ENCODE assay signal across 25 cellular contexts in the genomic region with DNA sequence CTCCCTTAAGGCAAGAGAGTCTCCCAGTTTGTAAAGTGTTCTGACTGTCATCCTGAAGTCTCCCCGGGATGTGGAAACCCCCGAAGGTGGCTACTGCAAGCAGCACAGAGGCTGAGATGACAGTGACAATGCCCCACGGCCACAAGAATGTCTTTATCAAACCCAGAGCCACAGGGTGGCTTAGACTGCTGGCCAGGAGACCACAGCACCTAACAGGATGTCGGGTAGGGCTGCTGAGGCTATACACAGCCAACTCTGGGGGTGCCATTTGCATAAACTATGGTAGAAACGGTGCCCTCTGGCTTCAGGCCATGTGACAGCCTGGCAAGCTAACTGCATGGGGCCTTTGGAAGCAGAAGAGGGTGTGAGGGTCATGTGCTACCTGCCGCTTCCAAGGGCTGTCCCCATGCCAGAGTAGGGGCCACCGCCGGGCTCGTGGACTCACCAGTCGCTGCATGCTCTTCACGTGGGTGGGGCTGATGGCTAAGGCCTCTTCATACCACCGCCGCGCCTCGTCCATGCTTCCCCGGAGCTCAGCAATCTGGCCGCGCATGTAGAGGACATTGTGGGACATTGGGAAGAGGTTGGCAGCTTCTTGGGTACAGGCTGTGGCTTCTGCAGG.
A peak's percentile ranks its signal among the peaks of the same experiment; 100 is the strongest.
DNase-seq lines count a peak whose midpoint lies in the region; ATAC-seq, FAIRE-seq and TF ChIP-seq lines count a peak whose summit lies in the region.
"Had no signal": no experiment of that assay in that cellular context is flagged by ENCODE, and none has a peak within 500 bp of the region (broad histone marks: within the 10 kb centered on the region; RNA-seq: fewer than 3 reads in every experiment).

No MANE protein-coding gene starts in this region.

- no peak for TF ChIP-seq RAD21 in H1 (IDR thresholded peaks at IDR 0.05 in 1 of 2, conservative IDR thresholded peaks at IDR 0.05 in 1 of 2; ENCODE audit: low read depth in 2 of 2, low read length in 2 of 2)

- H4K8ac ChIP-seq in H1 (ENCODE audit: extremely low read depth, insufficient read depth, low read length): no peak overlapping the region; the same call in 1 of the 2 replicates

- no peak overlapping the region for H2BK15ac ChIP-seq in H1 (ENCODE audit: low read length)

- H2AK5ac ChIP-seq in H1 (ENCODE audit: low read depth, low read length): no peak overlapping the region

- 0 out of 7 replicates have a peak, but pooled peaks cover 0 to 5% (median 0%) of the 10 kb centered on the region in 4 experiments for H3K27me3 ChIP-seq in H1 (replicated peaks in 1 of 4; ENCODE audit: control insufficient read depth in 3 of 4, extremely low read depth in 1 of 4, insufficient read depth in 3 of 4, low read length in 3 of 4)
- no peaks in the 10 kb centered on the region for H3K27me3 ChIP-seq in lower lobe of right lung (ENCODE audit: low read depth)
- H3K27me3 ChIP-seq: BLaER1, breast epithelium, MG63, vagina had no signal

- H3K9me3 Mint-ChIP-seq in activated CD8-positive, alpha-beta memory T cell treated with anti-CD3 and anti-CD28 coated beads, Interleukin-2, amount 10 ng/mL, durations not matched to agents 7 days and 5 days (ENCODE audit: low read depth): no peaks in the 10 kb centered on the region
- H3K9me3 Mint-ChIP-seq in stimulated activated effector memory CD8-positive, alpha-beta T cell treated with anti-CD3 and anti-CD28 coated beads, Interleukin-12 subunit alpha, Interleukin-12 subunit beta, amount 100 ng/mL, for 72 hours: no peaks in the 10 kb centered on the region
- no peaks in the 10 kb centered on the region for H3K9me3 Mint-ChIP-seq in stimulated activated naive B cell treated with anti-CD40 and anti-IgM and Interleukin-4, amounts not matched to agents 10 μg/mL and 1 μg/mL and 100 μg/mL, for 72 hours
- H3K9me3 Mint-ChIP-seq in activated CD4-positive, alpha-beta T cell treated with anti-CD3 and anti-CD28 coated beads, Interleukin-2, amount 10 ng/mL, durations not matched to agents 7 days and 5 days: no peaks in the 10 kb centered on the region
- H3K9me3 Mint-ChIP-seq: activated B cell treated with CpG ODN at 0.5 μM for 24 hours; activated T-helper 17 cell treated with anti-CD3 and anti-CD28 coated beads, Interleukin-2, amount 50 U/mL, for 72 hours; naive thymus-derived CD4-positive, alpha-beta T cell had no signal

- H2BK5ac ChIP-seq in H1 (ENCODE audit: low read depth, low read length): peak overlapping the region; percentile 13; the same call in 1 of the 2 replicates

- POLR2A ChIA-PET in H1 (lab: Charles Lee; ENCODE audit: partially characterized antibody): interaction anchor here (0.9 kb wide), 1 partner anchor 181 kb away, joined by 3 read pairs; the partner anchor contains the start of gene CALM1
- POLR2A ChIA-PET in activated CD4-positive, alpha-beta T cell treated with anti-CD3 and anti-CD28 coated beads, Interleukin-2, amount 10 ng/mL, durations not matched to agents 7 days and 5 days (lab: Charles Lee): no interaction called here

- TF ChIP-seq CTCF in H1 (IDR thresholded peaks at IDR 0.05; ENCODE audit: control extremely low read depth in 1 of 3, insufficient read depth in 1 of 3, low read depth in 1 of 3, low read length in 3 of 3) (no peak), lower lobe of right lung (IDR thresholded peaks at IDR 0.05) (no peak)

- H3K36me3 ChIP-seq in H1 (ENCODE audit: control insufficient read depth in 2 of 4, insufficient read depth in 4 of 4, low read length in 3 of 4) (no peaks in the 10 kb centered on the region), lower lobe of right lung (peaks cover 17% of the 10 kb centered on the region)
- H3K36me3 ChIP-seq: breast epithelium, MG63 had no signal

- no peak overlapping the region for H3K27ac ChIP-seq in H1 (ENCODE audit: low read depth, low read length)
- H3K27ac ChIP-seq in lower lobe of right lung: peak overlapping the region; percentile 74
- H3K27ac ChIP-seq: BLaER1, breast epithelium, PC-9, vagina had no signal

- H2BK120ac ChIP-seq in H1 (replicated peaks; ENCODE audit: low read depth, low read length): no peak overlapping the region

- no peaks in the 10 kb centered on the region for H4K20me1 ChIP-seq in H1 (replicated peaks in 1 of 2; ENCODE audit: control insufficient read depth in 1 of 2, insufficient read depth in 2 of 2, low read length in 2 of 2)
- H4K20me1 ChIP-seq: BLaER1 had no signal

- peak overlapping the region; percentile 17 for H4K91ac ChIP-seq in H1 (replicated peaks; ENCODE audit: insufficient read length, low read length)

- H3K23ac ChIP-seq in H1 (ENCODE audit: insufficient read length): no peak overlapping the region

- H3K27ac Mint-ChIP-seq in activated CD8-positive, alpha-beta memory T cell treated with anti-CD3 and anti-CD28 coated beads, Interleukin-2, amount 10 ng/mL, durations not matched to agents 7 days and 5 days: no peak overlapping the region
- no peak overlapping the region for H3K27ac Mint-ChIP-seq in stimulated activated effector memory CD8-positive, alpha-beta T cell treated with anti-CD3 and anti-CD28 coated beads, Interleukin-12 subunit alpha, Interleukin-12 subunit beta, amount 100 ng/mL, for 72 hours
- no peak overlapping the region for H3K27ac Mint-ChIP-seq in stimulated activated naive B cell treated with anti-CD40 and anti-IgM and Interleukin-4, amounts not matched to agents 10 μg/mL and 1 μg/mL and 100 μg/mL, for 72 hours
- H3K27ac Mint-ChIP-seq in activated CD4-positive, alpha-beta T cell treated with anti-CD3 and anti-CD28 coated beads, Interleukin-2, amount 10 ng/mL, durations not matched to agents 7 days and 5 days: no peak overlapping the region
- H3K27ac Mint-ChIP-seq: activated B cell treated with CpG ODN at 0.5 μM for 24 hours; activated T-helper 17 cell treated with anti-CD3 and anti-CD28 coated beads, Interleukin-2, amount 50 U/mL, for 72 hours; naive thymus-derived CD4-positive, alpha-beta T cell; progenitor cell of endocrine pancreas had no signal

- no peak overlapping the region for H3K56ac ChIP-seq in H1 (replicated peaks; ENCODE audit: insufficient read length, low read depth, low read length)

- no peak for TF ChIP-seq POLR2A in H1 (IDR thresholded peaks at IDR 0.05; ENCODE audit: control extremely low read depth in 1 of 2, low read depth in 2 of 2, low read length in 2 of 2)

- intact Hi-C loops in lower lobe of right lung (cut with DNase I): no loop called here

- peak; percentile 44 for DNase-seq in activated CD8-positive, alpha-beta memory T cell treated with anti-CD3 and anti-CD28 coated beads, Interleukin-2, amount 10 ng/mL, durations not matched to agents 7 days and 5 days
- DNase-seq in activated CD8-positive, alpha-beta memory T cell treated with anti-CD3 and anti-CD28 coated beads for 24 hours: no peak
- no peak for DNase-seq in H1 (ENCODE audit: low read depth in 1 of 2, low spot score in 2 of 2)
- DNase-seq in lower lobe of right lung: no peak
- DNase-seq in stimulated activated effector memory CD8-positive, alpha-beta T cell treated with anti-CD3 and anti-CD28 coated beads, Interleukin-12 subunit alpha, Interleukin-12 subunit beta, amount 100 ng/mL, for 72 hours (ENCODE audit: low spot score in 2 of 2): no peak
- DNase-seq in stimulated activated naive B cell treated with anti-CD40 and anti-IgM and Interleukin-4, amounts not matched to agents 10 μg/mL and 1 μg/mL and 100 μg/mL, for 72 hours: no peak
- no peak for DNase-seq in activated CD4-positive, alpha-beta T cell treated with anti-CD3 and anti-CD28 coated beads, Interleukin-2, amount 10 ng/mL, durations not matched to agents 7 days and 5 days
- no peak for DNase-seq in OCI-M1 (lab: John Stamatoyannopoulos, UW)
- DNase-seq: activated B cell treated with CpG ODN at 0.5 μM for 24 hours; Calu3; erythroblast; glutamatergic neuron; GOT3; MG63; naive thymus-derived CD4-positive, alpha-beta T cell; NCI-H1436; NCI-H2171; NCI-H69; PC-9 had no signal

- H3K79me1 ChIP-seq in H1 (ENCODE audit: low read depth, low read length): no peaks in the 10 kb centered on the region

- CTCF ChIA-PET in activated CD8-positive, alpha-beta memory T cell treated with anti-CD3 and anti-CD28 coated beads, Interleukin-2, amount 10 ng/mL, durations not matched to agents 7 days and 5 days (lab: Charles Lee): no interaction called here
- CTCF ChIA-PET in H1 (lab: Charles Lee; ENCODE audit: partially characterized antibody): interaction anchor here (1.2 to 1.8 kb wide), 6 partner anchors 10 to 37 kb away, joined by 3 to 5 read pairs (median 4); no protein-coding TSS in a partner anchor
- CTCF ChIA-PET in activated CD4-positive, alpha-beta T cell treated with anti-CD3 and anti-CD28 coated beads, Interleukin-2, amount 10 ng/mL, durations not matched to agents 7 days and 5 days (lab: Charles Lee): no interaction called here

- H3K4me1 Mint-ChIP-seq in activated CD8-positive, alpha-beta memory T cell treated with anti-CD3 and anti-CD28 coated beads, Interleukin-2, amount 10 ng/mL, durations not matched to agents 7 days and 5 days: peaks cover 3% of the 10 kb centered on the region
- H3K4me1 Mint-ChIP-seq in stimulated activated effector memory CD8-positive, alpha-beta T cell treated with anti-CD3 and anti-CD28 coated beads, Interleukin-12 subunit alpha, Interleukin-12 subunit beta, amount 100 ng/mL, for 72 hours: no peaks in the 10 kb centered on the region
- no peaks in the 10 kb centered on the region for H3K4me1 Mint-ChIP-seq in stimulated activated naive B cell treated with anti-CD40 and anti-IgM and Interleukin-4, amounts not matched to agents 10 μg/mL and 1 μg/mL and 100 μg/mL, for 72 hours
- H3K4me1 Mint-ChIP-seq in activated CD4-positive, alpha-beta T cell treated with anti-CD3 and anti-CD28 coated beads, Interleukin-2, amount 10 ng/mL, durations not matched to agents 7 days and 5 days: no peaks in the 10 kb centered on the region
- H3K4me1 Mint-ChIP-seq: activated B cell treated with CpG ODN at 0.5 μM for 24 hours; activated T-helper 17 cell treated with anti-CD3 and anti-CD28 coated beads, Interleukin-2, amount 50 U/mL, for 72 hours had no signal

- H3K27me3 Mint-ChIP-seq in activated CD8-positive, alpha-beta memory T cell treated with anti-CD3 and anti-CD28 coated beads, Interleukin-2, amount 10 ng/mL, durations not matched to agents 7 days and 5 days: no peaks in the 10 kb centered on the region
- no peaks in the 10 kb centered on the region for H3K27me3 Mint-ChIP-seq in stimulated activated naive B cell treated with anti-CD40 and anti-IgM and Interleukin-4, amounts not matched to agents 10 μg/mL and 1 μg/mL and 100 μg/mL, for 72 hours
- H3K27me3 Mint-ChIP-seq in activated CD4-positive, alpha-beta T cell treated with anti-CD3 and anti-CD28 coated beads, Interleukin-2, amount 10 ng/mL, durations not matched to agents 7 days and 5 days: no peaks in the 10 kb centered on the region
- H3K27me3 Mint-ChIP-seq: activated B cell treated with CpG ODN at 0.5 μM for 24 hours; activated T-helper 17 cell treated with anti-CD3 and anti-CD28 coated beads, Interleukin-2, amount 50 U/mL, for 72 hours; naive thymus-derived CD4-positive, alpha-beta T cell; progenitor cell of endocrine pancreas had no signal

- no peak overlapping the region for H3K4ac ChIP-seq in H1 (replicated peaks; ENCODE audit: insufficient read length, low read depth, low read length)

- H4K5ac ChIP-seq in H1 (ENCODE audit: insufficient read length, low read depth, low read length): no peak overlapping the region

- no peak overlapping the region for H3K14ac ChIP-seq in H1 (ENCODE audit: insufficient read length)

- H3K4me3 Mint-ChIP-seq in activated CD8-positive, alpha-beta memory T cell treated with anti-CD3 and anti-CD28 coated beads, Interleukin-2, amount 10 ng/mL, durations not matched to agents 7 days and 5 days: no peak overlapping the region
- no peak overlapping the region for H3K4me3 Mint-ChIP-seq in stimulated activated effector memory CD8-positive, alpha-beta T cell treated with anti-CD3 and anti-CD28 coated beads, Interleukin-12 subunit alpha, Interleukin-12 subunit beta, amount 100 ng/mL, for 72 hours
- H3K4me3 Mint-ChIP-seq in stimulated activated naive B cell treated with anti-CD40 and anti-IgM and Interleukin-4, amounts not matched to agents 10 μg/mL and 1 μg/mL and 100 μg/mL, for 72 hours: no peak overlapping the region
- no peak overlapping the region for H3K4me3 Mint-ChIP-seq in activated CD4-positive, alpha-beta T cell treated with anti-CD3 and anti-CD28 coated beads, Interleukin-2, amount 10 ng/mL, durations not matched to agents 7 days and 5 days
- H3K4me3 Mint-ChIP-seq: activated B cell treated with CpG ODN at 0.5 μM for 24 hours; activated T-helper 17 cell treated with anti-CD3 and anti-CD28 coated beads, Interleukin-2, amount 50 U/mL, for 72 hours; naive thymus-derived CD4-positive, alpha-beta T cell had no signal

- no peaks in the 10 kb centered on the region for H3K36me3 Mint-ChIP-seq in activated CD8-positive, alpha-beta memory T cell treated with anti-CD3 and anti-CD28 coated beads, Interleukin-2, amount 10 ng/mL, durations not matched to agents 7 days and 5 days
- no peaks in the 10 kb centered on the region for H3K36me3 Mint-ChIP-seq in stimulated activated effector memory CD8-positive, alpha-beta T cell treated with anti-CD3 and anti-CD28 coated beads, Interleukin-12 subunit alpha, Interleukin-12 subunit beta, amount 100 ng/mL, for 72 hours
- no peaks in the 10 kb centered on the region for H3K36me3 Mint-ChIP-seq in stimulated activated naive B cell treated with anti-CD40 and anti-IgM and Interleukin-4, amounts not matched to agents 10 μg/mL and 1 μg/mL and 100 μg/mL, for 72 hours
- H3K36me3 Mint-ChIP-seq in activated CD4-positive, alpha-beta T cell treated with anti-CD3 and anti-CD28 coated beads, Interleukin-2, amount 10 ng/mL, durations not matched to agents 7 days and 5 days (ENCODE audit: low read depth): no peaks in the 10 kb centered on the region
- H3K36me3 Mint-ChIP-seq: naive thymus-derived CD4-positive, alpha-beta T cell had no signal

- H3K4me3 ChIP-seq in H1 (ENCODE audit: extremely low read depth in 1 of 4, insufficient read depth in 2 of 4, low read depth in 3 of 4, low read length in 4 of 4): no peak overlapping the region
- H3K4me3 ChIP-seq in lower lobe of right lung: no peak overlapping the region
- H3K4me3 ChIP-seq: BLaER1, breast epithelium, MG63, PC-9, vagina had no signal

- H3K23me2 ChIP-seq in H1 (ENCODE audit: low read depth, low read length): no peaks in the 10 kb centered on the region

- no peak for FAIRE-seq in H1 (lab: Jason Lieb, UNC)
- FAIRE-seq: A204.1 had no signal

- H3K9me3 ChIP-seq in H1 (ENCODE audit: insufficient read depth in 2 of 2, low read depth in 1 of 2, low read length in 1 of 2) (no peaks in the 10 kb centered on the region), lower lobe of right lung (no peaks in the 10 kb centered on the region)
- H3K9me3 ChIP-seq: breast epithelium, MG63, vagina had no signal

- H3K79me2 ChIP-seq in H1 (ENCODE audit: control insufficient read depth in 1 of 2, insufficient read depth in 2 of 2, low read length in 2 of 2): no peaks in the 10 kb centered on the region

- H3K4me2 ChIP-seq in H1 (ENCODE audit: insufficient read depth in 1 of 2, low read depth in 2 of 2, low read length in 2 of 2): no peak overlapping the region
- H3K4me2 ChIP-seq: BLaER1, PC-9 had no signal

- no peak overlapping the region for H2AFZ ChIP-seq in H1 (ENCODE audit: low read length)
- H2AFZ ChIP-seq: PC-9 had no signal

- H3K18ac ChIP-seq in H1 (ENCODE audit: extremely low read depth, low read length): no peak overlapping the region

- no peak for ATAC-seq in activated CD8-positive, alpha-beta memory T cell treated with anti-CD3 and anti-CD28 coated beads, Interleukin-2, amount 10 ng/mL, durations not matched to agents 7 days and 5 days
- ATAC-seq in lower lobe of right lung: no peak
- ATAC-seq in stimulated activated effector memory CD8-positive, alpha-beta T cell treated with anti-CD3 and anti-CD28 coated beads, Interleukin-12 subunit alpha, Interleukin-12 subunit beta, amount 100 ng/mL, for 72 hours: peak; percentile 17
- ATAC-seq in stimulated activated naive B cell treated with anti-CD40 and anti-IgM and Interleukin-4, amounts not matched to agents 10 μg/mL and 1 μg/mL and 100 μg/mL, for 72 hours (replicated peaks): no peak
- ATAC-seq: activated T-helper 17 cell treated with anti-CD3 and anti-CD28 coated beads, Interleukin-2, amount 50 U/mL, for 72 hours; naive thymus-derived CD4-positive, alpha-beta T cell had no signal

- no peak for TF ChIP-seq EP300 in H1 (IDR thresholded peaks at IDR 0.05; ENCODE audit: borderline replicate concordance in 1 of 2, low read depth in 2 of 2, low read length in 2 of 2)

- H2BK20ac ChIP-seq in H1 (ENCODE audit: low read length): no peak overlapping the region

- no peak overlapping the region for H3K9ac ChIP-seq in H1 (replicated peaks in 1 of 4; ENCODE audit: extremely low read depth in 1 of 4, low read depth in 3 of 4, low read length in 3 of 4)
- H3K9ac ChIP-seq: BLaER1 had no signal

- H3K4me1 ChIP-seq in H1 (replicated peaks in 1 of 4; ENCODE audit: control insufficient read depth in 3 of 4, insufficient read depth in 4 of 4, low read length in 3 of 4) (peaks cover 9 to 27% (median 17%) of the 10 kb centered on the region in 4 experiments), lower lobe of right lung (no peaks in the 10 kb centered on the region)
- H3K4me1 ChIP-seq: breast epithelium, vagina had no signal

- no peak overlapping the region for H2BK12ac ChIP-seq in H1 (ENCODE audit: low read depth, low read length)

- WGBS in H1 (ENCODE audit: extremely low coverage in 1 of 2, insufficient coverage in 1 of 2, insufficient read length in 1 of 2, insufficient replicate concordance in 2 of 2, low coverage in 1 of 2, low lambda C conversion rate in 2 of 2, missing lambda C conversion rate in 1 of 2), 2 experiments: 92% methylated on average over 18 of the region's 18 CpGs; no CpG with 5 or more reads in 1 of the 2 experiments
